ENCODE assay signal across 25 cellular contexts in genomic region chr10:1600861-1601260, GRCh38.
DNase-seq lines count a peak whose midpoint lies in the region; ATAC-seq and TF ChIP-seq lines count a peak whose summit lies in the region.
"Had no signal": no experiment of that assay in that cellular context is flagged by ENCODE, and none has a peak within 500 bp of the region (broad histone marks: within the 10 kb centered on the region; RNA-seq: fewer than 3 reads in every experiment).

No MANE protein-coding gene starts in this region.

- intact Hi-C loops in Right ventricle myocardium superior (cut with DNase I): no loop called here
- intact Hi-C loops in naive thymus-derived CD4-positive, alpha-beta T cell (cut with micrococcal nuclease): no loop called here

- H3K9ac ChIP-seq in endodermal cell (ENCODE audit: extremely low read depth, low read length, poor library complexity, severe bottlenecking): no peak overlapping the region
- H3K9ac ChIP-seq: BLaER1, KMS-11 had no signal

- TF ChIP-seq CTCF in GM12865 (IDR thresholded peaks at IDR 0.05; ENCODE audit: insufficient read depth, low read depth, low read length, missing control alignments) (no peak), endodermal cell (conservative IDR thresholded peaks at IDR 0.05) (no peak), neural crest cell (conservative IDR thresholded peaks at IDR 0.05) (no peak)

- H3K27ac ChIP-seq in endodermal cell (ENCODE audit: low read depth, low read length): no peak overlapping the region
- H3K27ac ChIP-seq in naive thymus-derived CD4-positive, alpha-beta T cell (ENCODE audit: low read depth, low read length): no peak overlapping the region
- H3K27ac ChIP-seq: BLaER1, brain microvascular endothelial cell, colonic mucosa, KMS-11 had no signal

- no peaks in the 10 kb centered on the region for H3K27me3 Mint-ChIP-seq in endodermal cell (ENCODE audit: insufficient read depth)
- no peaks in the 10 kb centered on the region for H3K27me3 Mint-ChIP-seq in neural crest cell (ENCODE audit: low read depth)
- peaks cover 0 to 24% (median 7%) of the 10 kb centered on the region in 5 donors for H3K27me3 Mint-ChIP-seq in naive thymus-derived CD4-positive, alpha-beta T cell
- H3K27me3 Mint-ChIP-seq: activated CD4-positive, alpha-beta memory T cell treated with anti-CD3 and anti-CD28 coated beads, Interleukin-2, amount 10 ng/mL, durations not matched to agents 7 days and 5 days had no signal

- no peaks in the 10 kb centered on the region for H3K9me3 Mint-ChIP-seq in endodermal cell
- H3K9me3 Mint-ChIP-seq in neural crest cell: no peaks in the 10 kb centered on the region
- H3K9me3 Mint-ChIP-seq in naive thymus-derived CD4-positive, alpha-beta T cell: peaks cover 0 to 3% (median 0%) of the 10 kb centered on the region in 11 donors
- H3K9me3 Mint-ChIP-seq: activated CD4-positive, alpha-beta memory T cell treated with anti-CD3 and anti-CD28 coated beads, Interleukin-2, amount 10 ng/mL, durations not matched to agents 7 days and 5 days; effector memory CD8-positive, alpha-beta T cell; natural killer cell treated with Interleukin-12 subunit alpha and Interleukin-12 subunit beta and Interleukin-15 and Interleukin-18, amount 100 ng/mL, for 72 hours had no signal

- no peaks in the 10 kb centered on the region for H3K4me1 ChIP-seq in endodermal cell (ENCODE audit: control insufficient read depth, insufficient read depth, low read length)
- no peaks in the 10 kb centered on the region for H3K4me1 ChIP-seq in naive thymus-derived CD4-positive, alpha-beta T cell (ENCODE audit: control insufficient read depth in 2 of 2, insufficient read depth in 2 of 2, low read length in 2 of 2)
- H3K4me1 ChIP-seq: colonic mucosa had no signal

- H3K4me3 Mint-ChIP-seq in endodermal cell (no peak overlapping the region), neural crest cell (no peak overlapping the region)
- no peak overlapping the region for H3K4me3 Mint-ChIP-seq in naive thymus-derived CD4-positive, alpha-beta T cell
- H3K4me3 Mint-ChIP-seq: activated CD4-positive, alpha-beta memory T cell treated with anti-CD3 and anti-CD28 coated beads, Interleukin-2, amount 10 ng/mL, durations not matched to agents 7 days and 5 days; effector memory CD8-positive, alpha-beta T cell; natural killer cell treated with Interleukin-12 subunit alpha and Interleukin-12 subunit beta and Interleukin-15 and Interleukin-18, amount 100 ng/mL, for 72 hours had no signal

- ATAC-seq in Right ventricle myocardium superior (ENCODE audit: poor library complexity): no peak
- no peak for ATAC-seq in naive thymus-derived CD4-positive, alpha-beta T cell
- ATAC-seq: effector memory CD8-positive, alpha-beta T cell; left colon; natural killer cell treated with Interleukin-12 subunit alpha and Interleukin-12 subunit beta and Interleukin-15 and Interleukin-18, amount 100 ng/mL, for 72 hours had no signal

- H3K36me3 Mint-ChIP-seq in endodermal cell (ENCODE audit: low read depth) (no peaks in the 10 kb centered on the region), neural crest cell (ENCODE audit: low read depth) (no peaks in the 10 kb centered on the region)
- H3K36me3 Mint-ChIP-seq in naive thymus-derived CD4-positive, alpha-beta T cell: no peaks in the 10 kb centered on the region
- H3K36me3 Mint-ChIP-seq: natural killer cell treated with Interleukin-12 subunit alpha and Interleukin-12 subunit beta and Interleukin-15 and Interleukin-18, amount 100 ng/mL, for 72 hours had no signal

- CTCF ChIA-PET in naive thymus-derived CD4-positive, alpha-beta T cell (lab: Charles Lee): no interaction called here

- H3K36me3 ChIP-seq in endodermal cell (ENCODE audit: control insufficient read depth, insufficient read depth, low read length): no peaks in the 10 kb centered on the region
- H3K36me3 ChIP-seq in naive thymus-derived CD4-positive, alpha-beta T cell (ENCODE audit: control insufficient read depth in 2 of 3, insufficient read depth in 3 of 3, low read length in 3 of 3): no peaks in the 10 kb centered on the region
- H3K36me3 ChIP-seq: BLaER1, brain microvascular endothelial cell, colonic mucosa had no signal

- 90 to 94% methylated on average over 9 of the region's 9 CpGs for WGBS in endodermal cell (ENCODE audit: insufficient coverage in 1 of 2, insufficient read length in 1 of 2), 2 experiments

- H3K27ac Mint-ChIP-seq in endodermal cell: no peak overlapping the region
- peak overlapping the region; percentile 27 for H3K27ac Mint-ChIP-seq in neural crest cell (ENCODE audit: unreplicated experiment)
- H3K27ac Mint-ChIP-seq in naive thymus-derived CD4-positive, alpha-beta T cell: no peak overlapping the region
- H3K27ac Mint-ChIP-seq: activated CD4-positive, alpha-beta memory T cell treated with anti-CD3 and anti-CD28 coated beads, Interleukin-2, amount 10 ng/mL, durations not matched to agents 7 days and 5 days; effector memory CD8-positive, alpha-beta T cell; natural killer cell treated with Interleukin-12 subunit alpha and Interleukin-12 subunit beta and Interleukin-15 and Interleukin-18, amount 100 ng/mL, for 72 hours had no signal

- H3K9me3 ChIP-seq in endodermal cell (ENCODE audit: control insufficient read depth, low read length): no peaks in the 10 kb centered on the region
- no peaks in the 10 kb centered on the region for H3K9me3 ChIP-seq in naive thymus-derived CD4-positive, alpha-beta T cell (ENCODE audit: control insufficient read depth in 2 of 3, low read length in 3 of 3)
- H3K9me3 ChIP-seq: BLaER1, colonic mucosa had no signal

- no peak overlapping the region for H3K4me3 ChIP-seq in GM12865 (ENCODE audit: low read depth, low read length)
- H3K4me3 ChIP-seq in endodermal cell (ENCODE audit: low read length): no peak overlapping the region
- no peak overlapping the region for H3K4me3 ChIP-seq in naive thymus-derived CD4-positive, alpha-beta T cell (ENCODE audit: low read length)
- H3K4me3 ChIP-seq: BLaER1, colonic mucosa had no signal

- DNase-seq in GM12865 (ENCODE audit: low read depth) (peak; percentile 39), NCI-H187 (lab: John Stamatoyannopoulos, UW) (peak; percentile 10 to 37), endodermal cell (peak; percentile 36), neural crest cell (ENCODE audit: low read depth, low spot score) (no peak), putamen (ENCODE audit: low spot score) (no peak), T-helper 2 cell (no peak), Right ventricle myocardium superior (no peak)
- no peak for DNase-seq in naive thymus-derived CD4-positive, alpha-beta T cell
- DNase-seq: ACHN; activated CD4-positive, alpha-beta memory T cell treated with anti-CD3 and anti-CD28 coated beads, Interleukin-2, amount 10 ng/mL, durations not matched to agents 7 days and 5 days; activated CD4-positive, CD25-positive, alpha-beta regulatory T cell; activated gamma-delta T cell treated with Interleukin-2 at 50 U/mL for 16 hours; activated T-cell treated with anti-CD3 and anti-CD28 coated beads, Interleukin-2, amount 50 U/mL, for 1 hour; brain microvascular endothelial cell; colonic mucosa; effector memory CD8-positive, alpha-beta T cell; EL; HCEC 1CT; left colon; midbrain; NCI-H1048; posterior cingulate gyrus had no signal

- H3K4me1 Mint-ChIP-seq in endodermal cell (no peaks in the 10 kb centered on the region), neural crest cell (no peaks in the 10 kb centered on the region)
- H3K4me1 Mint-ChIP-seq in naive thymus-derived CD4-positive, alpha-beta T cell: no peaks in the 10 kb centered on the region
- H3K4me1 Mint-ChIP-seq: activated CD4-positive, alpha-beta memory T cell treated with anti-CD3 and anti-CD28 coated beads, Interleukin-2, amount 10 ng/mL, durations not matched to agents 7 days and 5 days had no signal

- no peaks in the 10 kb centered on the region for H3K27me3 ChIP-seq in endodermal cell (ENCODE audit: control insufficient read depth, insufficient read depth, low read length, poor library complexity, severe bottlenecking)
- no peaks in the 10 kb centered on the region for H3K27me3 ChIP-seq in naive thymus-derived CD4-positive, alpha-beta T cell (ENCODE audit: control insufficient read depth in 2 of 2, insufficient read depth in 2 of 2, low read length in 2 of 2)
- H3K27me3 ChIP-seq: BLaER1, brain microvascular endothelial cell, colonic mucosa had no signal

- POLR2A ChIA-PET in naive thymus-derived CD4-positive, alpha-beta T cell (lab: Charles Lee): interaction anchor here (0.6 kb wide), 1 partner anchor 21 kb away, joined by 3 read pairs; no protein-coding TSS in a partner anchor

Comparison
In these comparisons a context has a peak if more than half of its experiments do, and no peak if none do; other contexts are left out.
1. DNase-seq: peak in GM12865 (single experiment), NCI-H187 (2 of 2) and endodermal cell (single experiment); none in neural crest cell (single experiment), putamen (single experiment), T-helper 2 cell (0 of 5), Right ventricle myocardium superior (single experiment) and naive thymus-derived CD4-positive, alpha-beta T cell (0 of 9).